ENCODE assay signal across 1 cellular context in genomic region chr7:32501522-32501921, GRCh38.
TF ChIP-seq lines count a peak whose summit lies in the region.

No MANE protein-coding gene starts in this region.

TF ChIP-seq in GM23338, 12 proteins besides CTCF, POLR2A, EP300 and RAD21:
- no peak for TF ChIP-seq ZNF462 (CRISPR knock-in tag; IDR thresholded peaks at IDR 0.05)
- no peak for TF ChIP-seq EZH2 (IDR thresholded peaks at IDR 0.05; ENCODE audit: low read depth, unreplicated experiment)
- no peak for TF ChIP-seq ETS1 (IDR thresholded peaks at IDR 0.05)
- TF ChIP-seq POLR2AphosphoS5 (IDR thresholded peaks at IDR 0.05; ENCODE audit: low read depth) = no peak
- no peak for TF ChIP-seq STAT1 (IDR thresholded peaks at IDR 0.05; ENCODE audit: unreplicated experiment)
- no peak for TF ChIP-seq CREB1 (CRISPR knock-in tag; IDR thresholded peaks at IDR 0.05; ENCODE audit: low read depth)
- TF ChIP-seq ZNF331 (CRISPR knock-in tag; IDR thresholded peaks at IDR 0.05; ENCODE audit: low read depth) = no peak
